Comparison of ENCODE assay signal across 19 cellular contexts in the genomic region with DNA sequence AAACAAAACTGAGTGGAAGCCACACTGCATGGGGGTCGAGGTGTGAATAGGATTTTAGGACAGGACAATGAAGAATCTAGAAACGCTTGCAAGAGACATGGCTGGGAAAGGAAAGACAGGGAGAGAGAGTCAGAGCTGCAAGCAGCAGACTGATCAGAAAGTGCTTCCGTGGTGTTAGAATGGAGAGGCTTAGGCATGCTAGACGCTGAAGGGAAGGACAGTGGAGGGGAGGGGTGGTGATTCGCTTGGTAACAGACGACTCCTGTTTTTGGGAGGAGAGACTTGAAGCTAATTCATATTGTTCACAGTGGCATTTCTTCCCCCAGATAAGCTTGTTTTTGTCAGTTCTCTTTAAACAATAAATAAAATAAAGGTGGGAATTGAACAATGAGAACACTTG.
A peak's percentile ranks its signal among the peaks of the same experiment; 100 is the strongest.
DNase-seq lines count a peak whose midpoint lies in the region; ATAC-seq, FAIRE-seq and TF ChIP-seq lines count a peak whose summit lies in the region.
"Had no signal": no experiment of that assay in that cellular context is flagged by ENCODE, and none has a peak within 500 bp of the region (broad histone marks: within the 10 kb centered on the region; RNA-seq: fewer than 3 reads in every experiment).

No MANE protein-coding gene starts in this region.

- H3K4ac ChIP-seq in H9 (ENCODE audit: low read depth, low read length) (no peak overlapping the region), H1 (replicated peaks; ENCODE audit: insufficient read length, low read depth, low read length) (no peak overlapping the region)

- H4K8ac ChIP-seq in H9 (replicated peaks; ENCODE audit: insufficient read length, low read depth, low read length) (no peak overlapping the region), H1 (ENCODE audit: extremely low read depth, insufficient read depth, low read length) (no peak overlapping the region)

- no peak overlapping the region for H3K4me2 ChIP-seq in H9 (ENCODE audit: insufficient read depth, insufficient read length, low read length)
- H3K4me2 ChIP-seq in H1 (ENCODE audit: insufficient read depth in 1 of 2, low read depth in 2 of 2, low read length in 2 of 2), result no peak overlapping the region
- peak overlapping the region; percentile 54 for H3K4me2 ChIP-seq in neural progenitor cell
- H3K4me2 ChIP-seq: BLaER1 had no signal

- TF ChIP-seq CTCF in H9 (conservative IDR thresholded peaks at IDR 0.05), result no peak
- no peak for TF ChIP-seq CTCF in H1 (IDR thresholded peaks at IDR 0.05; ENCODE audit: control extremely low read depth in 1 of 3, insufficient read depth in 1 of 3, low read depth in 1 of 3, low read length in 3 of 3)
- no peak for TF ChIP-seq CTCF in neural progenitor cell (IDR thresholded peaks at IDR 0.05)

- H4K5ac ChIP-seq in H9 (ENCODE audit: insufficient read length, low read depth, low read length) (no peak overlapping the region), H1 (ENCODE audit: insufficient read length, low read depth, low read length) (no peak overlapping the region)

- no peak overlapping the region for H3K4me3 Mint-ChIP-seq in H9
- H3K4me3 Mint-ChIP-seq in neural progenitor cell, result no peak overlapping the region
- H3K4me3 Mint-ChIP-seq: CD14-positive monocyte, HFFc6, IgD-negative memory B cell had no signal

- ATAC-seq in HG02852 (IDR thresholded peaks at IDR 0.05; ENCODE audit: unreplicated experiment) (no peak), GM21529 (IDR thresholded peaks at IDR 0.05; ENCODE audit: unreplicated experiment) (no peak)
- ATAC-seq: HCT116, HepG2 had no signal

- H3K4me3 ChIP-seq in H1 (ENCODE audit: extremely low read depth in 1 of 4, insufficient read depth in 2 of 4, low read depth in 3 of 4, low read length in 4 of 4), result no peak overlapping the region
- no peak overlapping the region for H3K4me3 ChIP-seq in neural progenitor cell
- H3K4me3 ChIP-seq: BLaER1 had no signal

- H3K9ac ChIP-seq in H9 (ENCODE audit: extremely low read depth, insufficient read length, low read length) (no peak overlapping the region), H1 (replicated peaks in 1 of 4; ENCODE audit: extremely low read depth in 1 of 4, low read depth in 3 of 4, low read length in 3 of 4) (no peak overlapping the region), neural progenitor cell (no peak overlapping the region)
- H3K9ac ChIP-seq: BLaER1 had no signal

- no peak overlapping the region for H2BK12ac ChIP-seq in H9 (ENCODE audit: insufficient read length, low read depth, low read length)
- H2BK12ac ChIP-seq in H1 (ENCODE audit: low read depth, low read length), result no peak overlapping the region

- H2BK15ac ChIP-seq in H9 (ENCODE audit: low read depth, low read length) (no peak overlapping the region), H1 (ENCODE audit: low read length) (no peak overlapping the region)

- peak overlapping the region in 2 of 3 experiments; percentile 8 to 21; a peak in 4 of 7 replicates for H3K27ac Mint-ChIP-seq in H9
- peak overlapping the region; percentile 66 for H3K27ac Mint-ChIP-seq in neural progenitor cell
- H3K27ac Mint-ChIP-seq: CD14-positive monocyte; CD4-positive, alpha-beta memory T cell; HFFc6; IgD-negative memory B cell had no signal

- H3K36me3 Mint-ChIP-seq in H9 (ENCODE audit: insufficient read depth in 1 of 3, low read depth in 3 of 3) (peaks cover 0 to 10% (median 3%) of the 10 kb centered on the region in 3 experiments; a peak in 4 of 7 replicates), neural progenitor cell (no peaks in the 10 kb centered on the region)
- H3K36me3 Mint-ChIP-seq: CD14-positive monocyte; CD4-positive, alpha-beta memory T cell; IgD-negative memory B cell had no signal

- no peak overlapping the region for H2AK5ac ChIP-seq in H9 (ENCODE audit: insufficient read length, low read length)
- H2AK5ac ChIP-seq in H1 (ENCODE audit: low read depth, low read length), result no peak overlapping the region

- H3K23me2 ChIP-seq in H9 (ENCODE audit: insufficient read length, low read depth, low read length, poor library complexity, severe bottlenecking) (no peaks in the 10 kb centered on the region), H1 (ENCODE audit: low read depth, low read length) (no peaks in the 10 kb centered on the region)

- no peak for FAIRE-seq in H1 (lab: Jason Lieb, UNC)
- FAIRE-seq: H54, HepG2 had no signal

- no peak overlapping the region for H2BK20ac ChIP-seq in H9 (ENCODE audit: low read depth, low read length, poor library complexity, severe bottlenecking)
- H2BK20ac ChIP-seq in H1 (ENCODE audit: low read length), result 0 out of 2 replicates have a peak overlapping the region, but pooled peaks have one; percentile 61

- peaks cover 14% of the 10 kb centered on the region for H3F3A ChIP-seq in neural progenitor cell (ENCODE audit: low read depth)

- H3K9me3 ChIP-seq in H9 (ENCODE audit: control insufficient read depth, low read depth, low read length) (peaks cover 5% of the 10 kb centered on the region), H1 (ENCODE audit: insufficient read depth in 2 of 2, low read depth in 1 of 2, low read length in 1 of 2) (peaks cover 6% of the 10 kb centered on the region in 2 experiments; a peak in 1 of 4 replicates), neural progenitor cell (ENCODE audit: low read depth) (no peaks in the 10 kb centered on the region)
- H3K9me3 ChIP-seq: BLaER1 had no signal

- H3K23ac ChIP-seq in H9 (ENCODE audit: insufficient read length, low read depth, low read length) (no peak overlapping the region), H1 (ENCODE audit: insufficient read length) (no peak overlapping the region)

- H3K4me1 Mint-ChIP-seq in H9 (peaks cover 52 to 55% of the 10 kb centered on the region in 2 experiments), neural progenitor cell (peaks cover 31% of the 10 kb centered on the region)
- H3K4me1 Mint-ChIP-seq: CD14-positive monocyte; CD4-positive, alpha-beta memory T cell; IgD-negative memory B cell had no signal

- H2AFZ ChIP-seq in H9 (ENCODE audit: low read length), result no peak overlapping the region
- peak overlapping the region; percentile 55 for H2AFZ ChIP-seq in H1 (ENCODE audit: low read length)
- peak overlapping the region; percentile 93 for H2AFZ ChIP-seq in neural progenitor cell (replicated peaks)

- TF ChIP-seq EP300 in H1 (IDR thresholded peaks at IDR 0.05; ENCODE audit: borderline replicate concordance in 1 of 2, low read depth in 2 of 2, low read length in 2 of 2), result no peak

- H3K36me3 ChIP-seq in H1 (ENCODE audit: control insufficient read depth in 2 of 4, insufficient read depth in 4 of 4, low read length in 3 of 4) (no peaks in the 10 kb centered on the region), neural progenitor cell (no peaks in the 10 kb centered on the region)
- H3K36me3 ChIP-seq: BLaER1 had no signal

- TF ChIP-seq POLR2A in H1 (IDR thresholded peaks at IDR 0.05; ENCODE audit: control extremely low read depth in 1 of 2, low read depth in 2 of 2, low read length in 2 of 2), result no peak

- H3K79me2 ChIP-seq in H9 (ENCODE audit: insufficient read depth, low read length) (no peaks in the 10 kb centered on the region), H1 (ENCODE audit: control insufficient read depth in 1 of 2, insufficient read depth in 2 of 2, low read length in 2 of 2) (no peaks in the 10 kb centered on the region), neural progenitor cell (ENCODE audit: low read depth) (no peaks in the 10 kb centered on the region)

- H3K14ac ChIP-seq in H9 (ENCODE audit: insufficient read depth, low read length) (no peak overlapping the region), H1 (ENCODE audit: insufficient read length) (no peak overlapping the region)

- H3K9me3 Mint-ChIP-seq in H9, result peaks cover 10 to 11% of the 10 kb centered on the region in 2 experiments; a peak in 3 of 5 replicates
- H3K9me3 Mint-ChIP-seq in neural progenitor cell, result peaks cover 11% of the 10 kb centered on the region

- no peak overlapping the region for H3K56ac ChIP-seq in H9 (ENCODE audit: insufficient read length, low read depth, low read length)
- no peak overlapping the region for H3K56ac ChIP-seq in H1 (replicated peaks; ENCODE audit: insufficient read length, low read depth, low read length)

- H2BK120ac ChIP-seq in H9 (ENCODE audit: low read depth, low read length, poor library complexity, severe bottlenecking) (no peak overlapping the region), H1 (replicated peaks; ENCODE audit: low read depth, low read length) (no peak overlapping the region)

- H3K79me1 ChIP-seq in H9 (ENCODE audit: insufficient read depth, low read depth, low read length, poor library complexity, severe bottlenecking) (no peaks in the 10 kb centered on the region), H1 (ENCODE audit: low read depth, low read length) (no peaks in the 10 kb centered on the region)

- H3K27me3 Mint-ChIP-seq in H9 (ENCODE audit: low read depth), result peaks cover 4% of the 10 kb centered on the region; the same call in 1 of the 2 replicates
- peaks cover 5% of the 10 kb centered on the region for H3K27me3 Mint-ChIP-seq in neural progenitor cell (ENCODE audit: insufficient read depth, low read depth)

- no peaks in the 10 kb centered on the region for H4K20me1 ChIP-seq in H9 (ENCODE audit: control insufficient read depth, insufficient read depth, insufficient read length)
- no peaks in the 10 kb centered on the region for H4K20me1 ChIP-seq in H1 (replicated peaks in 1 of 2; ENCODE audit: control insufficient read depth in 1 of 2, insufficient read depth in 2 of 2, low read length in 2 of 2)
- no peaks in the 10 kb centered on the region for H4K20me1 ChIP-seq in neural progenitor cell (ENCODE audit: low read depth)
- H4K20me1 ChIP-seq: BLaER1 had no signal

- H3K18ac ChIP-seq in H9 (ENCODE audit: insufficient read length, low read depth, low read length), result no peak overlapping the region
- no peak overlapping the region; the same call in 1 of the 2 replicates for H3K18ac ChIP-seq in H1 (ENCODE audit: extremely low read depth, low read length)

- H3K4me1 ChIP-seq in H9 (ENCODE audit: insufficient read depth, low read length) (peaks cover 15% of the 10 kb centered on the region; the same call in 1 of the 2 replicates), H1 (replicated peaks in 1 of 4; ENCODE audit: control insufficient read depth in 3 of 4, insufficient read depth in 4 of 4, low read length in 3 of 4) (peaks cover 10 to 20% (median 13%) of the 10 kb centered on the region in 4 experiments), neural progenitor cell (peaks cover 17% of the 10 kb centered on the region)
- H3K4me1 ChIP-seq: BLaER1 had no signal

- no peak for TF ChIP-seq RAD21 in H1 (IDR thresholded peaks at IDR 0.05 in 1 of 2, conservative IDR thresholded peaks at IDR 0.05 in 1 of 2; ENCODE audit: low read depth in 2 of 2, low read length in 2 of 2)

- H4K91ac ChIP-seq in H9 (ENCODE audit: insufficient read length, low read depth, low read length) (no peak overlapping the region), H1 (replicated peaks; ENCODE audit: insufficient read length, low read length) (no peak overlapping the region)

- WGBS in H9 (ENCODE audit: extremely low coverage, insufficient read length, low lambda C conversion rate), result no CpG with 5 or more reads among the region's 6 CpGs
- WGBS in H1 (ENCODE audit: extremely low coverage in 1 of 2, insufficient coverage in 1 of 2, insufficient read length in 1 of 2, insufficient replicate concordance in 2 of 2, low coverage in 1 of 2, low lambda C conversion rate in 2 of 2, missing lambda C conversion rate in 1 of 2), 2 experiments, result 60% methylated on average over 6 of the region's 6 CpGs; no CpG with 5 or more reads in 1 of the 2 experiments

- POLR2A ChIA-PET in H1 (lab: Charles Lee; ENCODE audit: partially characterized antibody), result no interaction called here

- DNase-seq in NCI-H2227 treated with DMSO at 0.1 percent for 48 hours (lab: John Stamatoyannopoulos, UW) (peak; percentile 5), NCI-H2227 (lab: John Stamatoyannopoulos, UW; ENCODE audit: unreplicated experiment) (no peak), H9 (no peak), H1 (ENCODE audit: low read depth in 1 of 2, low spot score in 2 of 2) (no peak), neural progenitor cell (ENCODE audit: low spot score) (peak; percentile 45), cortex of kidney (lab: John Stamatoyannopoulos, UW) (no peak)
- DNase-seq: 8988T; CD4-positive, alpha-beta memory T cell; DMS79 treated with DMSO at 0.1 percent for 48 hours; GF-D8; HFFc6 had no signal

- H3K27ac ChIP-seq in H9 (ENCODE audit: insufficient read length, low read depth, low read length), result no peak overlapping the region
- H3K27ac ChIP-seq in H1 (ENCODE audit: low read depth, low read length), result no peak overlapping the region
- H3K27ac ChIP-seq in neural progenitor cell, result peak overlapping the region; percentile 41
- H3K27ac ChIP-seq: BLaER1 had no signal

- CTCF ChIA-PET in H1 (lab: Charles Lee; ENCODE audit: partially characterized antibody), result interaction anchor here (2.3 kb wide), 1 partner anchor 15 kb away, joined by 8 read pairs; no protein-coding TSS in a partner anchor

- no peak overlapping the region for H3T11ph ChIP-seq in H9 (ENCODE audit: low read length)

- H3K27me3 ChIP-seq in H9 (ENCODE audit: insufficient read depth, low read length) (no peaks in the 10 kb centered on the region), H1 (replicated peaks in 1 of 4; ENCODE audit: control insufficient read depth in 3 of 4, extremely low read depth in 1 of 4, insufficient read depth in 3 of 4, low read length in 3 of 4) (peaks cover 0 to 3% (median 0%) of the 10 kb centered on the region in 4 experiments; a peak in 3 of 7 replicates), neural progenitor cell (no peaks in the 10 kb centered on the region)
- H3K27me3 ChIP-seq: BLaER1 had no signal

- H2BK5ac ChIP-seq in H9 (ENCODE audit: insufficient read length, low read length) (no peak overlapping the region), H1 (ENCODE audit: low read depth, low read length) (no peak overlapping the region)

Comparison
In these comparisons a context has a peak if more than half of its experiments do, and no peak if none do; other contexts are left out.
1. DNase-seq: peak in NCI-H2227 treated with DMSO at 0.1 percent for 48 hours (single experiment) and neural progenitor cell (single experiment); none in NCI-H2227 (single experiment), H9 (single experiment), H1 (0 of 2) and cortex of kidney (single experiment).